ENCODE assay signal across 8 cellular contexts in the genomic region with DNA sequence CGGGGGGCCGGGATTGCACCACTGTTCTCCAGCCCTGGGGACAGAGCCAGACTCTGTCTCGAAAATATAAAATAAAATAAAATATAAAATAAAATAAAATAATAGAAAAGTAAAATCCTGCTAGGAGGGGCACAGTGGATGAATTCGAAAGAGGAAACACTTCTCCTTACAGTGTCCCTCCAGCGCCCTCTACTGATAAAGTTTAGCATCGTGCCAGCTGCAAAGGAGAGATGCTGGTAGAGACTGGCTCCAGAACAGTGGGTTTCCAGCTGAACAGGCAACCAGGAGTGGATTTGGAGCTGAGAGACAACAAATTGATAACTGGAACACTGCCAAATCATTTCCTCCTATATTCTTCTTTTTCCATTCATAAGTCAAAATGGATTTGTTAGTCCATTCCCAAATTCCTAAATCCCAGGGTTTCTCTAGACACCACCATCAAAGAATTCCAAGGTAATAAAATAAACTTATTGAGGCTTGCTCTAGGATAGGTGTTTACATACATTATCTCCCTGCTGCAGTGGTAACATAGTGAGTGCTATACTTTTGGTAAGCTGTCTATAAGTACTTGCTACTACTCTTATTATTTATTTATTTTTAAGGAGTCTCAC. TPM values are rescaled to one million over a fixed set of nuclear protein-coding genes. Genes with fewer than 3 reads are reported as not detected.
DNase-seq lines count a peak whose midpoint lies in the region; ATAC-seq and TF ChIP-seq lines count a peak whose summit lies in the region.

No MANE protein-coding gene starts in this region.

- H3K27ac Mint-ChIP-seq in memory B cell, result no peak overlapping the region

- no peaks in the 10 kb centered on the region for H3K9me3 Mint-ChIP-seq in memory B cell

- CTCF ChIA-PET in AG04450 (lab: Charles Lee), result interaction anchor here (0.6 to 12.5 kb wide), 26 partner anchors 13 to 731 kb away, joined by 3 to 744 read pairs (median 4); no protein-coding TSS in a partner anchor

- H3K4me1 Mint-ChIP-seq in memory B cell, result peaks cover 5% of the 10 kb centered on the region

- peaks cover 3% of the 10 kb centered on the region for H3K27me3 Mint-ChIP-seq in memory B cell

- no peaks in the 10 kb centered on the region for H3K27me3 ChIP-seq in AG04450 (ENCODE audit: control insufficient read depth, insufficient read depth, low read length)

- ATAC-seq in GM18867 (IDR thresholded peaks at IDR 0.05; ENCODE audit: unreplicated experiment) (peak; percentile 72), HG03469 (IDR thresholded peaks at IDR 0.05; ENCODE audit: unreplicated experiment) (peak; percentile 38), memory B cell (ENCODE audit: low read depth) (peak; percentile 75)

- H3K36me3 Mint-ChIP-seq in memory B cell, result no peaks in the 10 kb centered on the region

- H3K4me3 ChIP-seq in AG04450 (ENCODE audit: low read depth, low read length), result no peak overlapping the region

- TF ChIP-seq CTCF in AG04450 (IDR thresholded peaks at IDR 0.05; ENCODE audit: low read depth, low read length), result peak; percentile 94

- no peak overlapping the region for H3K4me3 Mint-ChIP-seq in memory B cell

- H3K27ac ChIP-seq in AG04450 (ENCODE audit: low read depth, low read length), result no peak overlapping the region

- DNase-seq in AG04450 (ENCODE audit: low read depth, low spot score), result peak; percentile 66
- peak; percentile 90 for DNase-seq in NCI-H69 (lab: John Stamatoyannopoulos, UW)
- DNase-seq in activated CD4-positive, alpha-beta T cell treated with anti-CD3 and anti-CD28 coated beads, Interleukin-2, amount 50 U/mL, for 24 hours (ENCODE audit: low read depth in 1 of 2, low spot score in 1 of 2), result peak; percentile 21 to 49
- DNase-seq in dermis microvascular lymphatic vessel endothelial cell (ENCODE audit: low read depth in 2 of 2), result peak; percentile 59 to 76
- DNase-seq in memory B cell (ENCODE audit: low spot score in 2 of 2), result peak; percentile 64 to 73
- DNase-seq in stimulated activated CD8-positive, alpha-beta memory T cell treated with anti-CD3 and anti-CD28 coated beads, Interleukin-15, amount 100 ng/mL, for 48 hours (ENCODE audit: low read depth in 2 of 2), result peak; percentile 34 to 47

- H3K9me3 ChIP-seq in AG04450 (ENCODE audit: control insufficient read depth, insufficient read depth, low read length), result no peaks in the 10 kb centered on the region

- POLR2A ChIA-PET in AG04450 (lab: Yijun Ruan, JAX), result interaction anchor here (0.8 to 0.9 kb wide), 2 partner anchors 176 to 369 kb away, joined by 3 to 4 read pairs; no protein-coding TSS in a partner anchor

RNA-seq across cellular contexts. Expression of a gene that starts 31.7 kb away (rescaled TPM):
- polyA plus RNA-seq in AG04450 (2011; rRNA removed), result 54.1 and 71.2 TPM in 2 replicates
- 8.5 and 14.8 TPM in 2 replicates for polyA minus RNA-seq in AG04450 (2011; rRNA and poly(A)+ RNA removed)
- 21.4 and 21.6 TPM in 2 replicates for total RNA-seq in dermis microvascular lymphatic vessel endothelial cell

RNA-seq across cellular contexts. Expression of a gene that starts 32.4 kb away (rescaled TPM):
- 30.7 and 32.2 TPM in 2 replicates for polyA plus RNA-seq in AG04450 (2011; rRNA removed)
- polyA minus RNA-seq in AG04450 (2011; rRNA and poly(A)+ RNA removed), result 38.5 and 49.9 TPM in 2 replicates
- under 0.01 TPM in 1 of 2 replicates, not detected in the other for total RNA-seq in dermis microvascular lymphatic vessel endothelial cell

Comparison
In these comparisons a context has a peak if more than half of its experiments do, and no peak if none do; other contexts are left out.
1. DNase-seq: peak in every context shown above with its lines; median percentile 90 in NCI-H69; 68 in memory B cell; 68 in dermis microvascular lymphatic vessel endothelial cell; 66 in AG04450; 40 in stimulated activated CD8-positive, alpha-beta memory T cell treated with anti-CD3 and anti-CD28 coated beads, Interleukin-15, amount 100 ng/mL, for 48 hours; 35 in activated CD4-positive, alpha-beta T cell treated with anti-CD3 and anti-CD28 coated beads, Interleukin-2, amount 50 U/mL, for 24 hours.